In the genomic region with DNA sequence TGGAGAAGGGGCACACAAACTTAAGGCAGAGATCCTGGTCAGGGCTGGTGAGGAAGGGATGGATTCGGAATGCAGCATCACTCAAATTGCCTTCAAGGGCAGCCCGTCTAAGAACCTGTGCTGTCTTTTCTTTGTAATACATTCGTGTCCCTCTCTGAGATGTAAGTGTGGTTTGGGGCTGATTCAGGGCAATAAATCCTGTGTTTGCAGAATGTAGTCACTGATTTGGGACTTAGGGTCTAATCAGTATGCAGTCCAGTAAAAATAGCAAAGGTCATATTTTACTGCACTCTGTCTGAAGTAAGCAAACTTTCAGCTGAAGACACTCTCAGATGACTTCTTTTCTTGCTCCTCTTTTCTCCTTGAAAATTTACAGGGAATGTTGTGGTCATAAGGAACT, we compare ENCODE assay signal across 25 cellular contexts.
DNase-seq lines count a peak whose midpoint lies in the region; ATAC-seq and TF ChIP-seq lines count a peak whose summit lies in the region.
"Had no signal": no experiment of that assay in that cellular context is flagged by ENCODE, and none has a peak within 500 bp of the region (broad histone marks: within the 10 kb centered on the region; RNA-seq: fewer than 3 reads in every experiment).

No MANE protein-coding gene starts in this region.

- peaks cover 4% of the 10 kb centered on the region for H3K4me1 Mint-ChIP-seq in activated CD8-positive, alpha-beta memory T cell treated with anti-CD3 and anti-CD28 coated beads, Interleukin-2, amount 10 ng/mL, durations not matched to agents 7 days and 5 days
- peaks cover 34% of the 10 kb centered on the region for H3K4me1 Mint-ChIP-seq in progenitor cell of endocrine pancreas (ENCODE audit: low read depth)
- H3K4me1 Mint-ChIP-seq: CD14-positive monocyte had no signal

- no peaks in the 10 kb centered on the region for H3K9me3 Mint-ChIP-seq in activated CD8-positive, alpha-beta memory T cell treated with anti-CD3 and anti-CD28 coated beads, Interleukin-2, amount 10 ng/mL, durations not matched to agents 7 days and 5 days (ENCODE audit: low read depth)
- H3K9me3 Mint-ChIP-seq in progenitor cell of endocrine pancreas (ENCODE audit: low read depth), result peaks cover 3% of the 10 kb centered on the region
- H3K9me3 Mint-ChIP-seq: CD14-positive monocyte, HFFc6, IgD-negative memory B cell had no signal

- CTCF ChIA-PET in activated CD8-positive, alpha-beta memory T cell treated with anti-CD3 and anti-CD28 coated beads, Interleukin-2, amount 10 ng/mL, durations not matched to agents 7 days and 5 days (lab: Charles Lee), result no interaction called here

- H3K27me3 Mint-ChIP-seq in activated CD8-positive, alpha-beta memory T cell treated with anti-CD3 and anti-CD28 coated beads, Interleukin-2, amount 10 ng/mL, durations not matched to agents 7 days and 5 days, result peaks cover 25% of the 10 kb centered on the region
- no peaks in the 10 kb centered on the region for H3K27me3 Mint-ChIP-seq in progenitor cell of endocrine pancreas

- peaks cover 27% of the 10 kb centered on the region for H3K4me1 ChIP-seq in hepatocyte (ENCODE audit: insufficient read depth)
- peaks cover 16% of the 10 kb centered on the region; the same call in 1 of the 2 replicates for H3K4me1 ChIP-seq in GM23248 (ENCODE audit: insufficient read depth)
- H3K4me1 ChIP-seq: BE2C, HAP-1 had no signal

- H3K4me2 ChIP-seq in hepatocyte, result peak overlapping the region; percentile 54
- H3K4me2 ChIP-seq in GM23248 (ENCODE audit: unreplicated experiment), result no peak overlapping the region
- H3K4me2 ChIP-seq: KMS-11 had no signal

- 37% methylated on average over 3 of the region's 3 CpGs for WGBS in hepatocyte (ENCODE audit: low lambda C conversion rate, missing lambda C conversion rate)
- WGBS in GM23248 (ENCODE audit: low coverage in 1 of 2, low lambda C conversion rate in 2 of 2, missing lambda C conversion rate in 2 of 2), 2 experiments, result 70 to 80% methylated on average over 3 of the region's 3 CpGs

- no peak for ATAC-seq in activated CD8-positive, alpha-beta memory T cell treated with anti-CD3 and anti-CD28 coated beads, Interleukin-2, amount 10 ng/mL, durations not matched to agents 7 days and 5 days
- no peak for ATAC-seq in HG03025 (IDR thresholded peaks at IDR 0.05; ENCODE audit: low FRiP score, unreplicated experiment)

- no peak overlapping the region for H3K27ac Mint-ChIP-seq in activated CD8-positive, alpha-beta memory T cell treated with anti-CD3 and anti-CD28 coated beads, Interleukin-2, amount 10 ng/mL, durations not matched to agents 7 days and 5 days
- H3K27ac Mint-ChIP-seq in progenitor cell of endocrine pancreas, result peak overlapping the region; percentile 47
- H3K27ac Mint-ChIP-seq: CD14-positive monocyte, HFFc6, IgD-negative memory B cell had no signal

- H3K27me3 ChIP-seq in hepatocyte (no peaks in the 10 kb centered on the region), GM23248 (replicated peaks; ENCODE audit: insufficient read depth) (no peaks in the 10 kb centered on the region)
- H3K27me3 ChIP-seq: Peyer's patch had no signal

- H3K36me3 Mint-ChIP-seq in activated CD8-positive, alpha-beta memory T cell treated with anti-CD3 and anti-CD28 coated beads, Interleukin-2, amount 10 ng/mL, durations not matched to agents 7 days and 5 days, result no peaks in the 10 kb centered on the region
- H3K36me3 Mint-ChIP-seq in progenitor cell of endocrine pancreas (ENCODE audit: insufficient read depth), result peaks cover 8% of the 10 kb centered on the region
- H3K36me3 Mint-ChIP-seq: CD14-positive monocyte had no signal

- in situ Hi-C loops in GM23248 (cut with MboI), result no loop called here

- no peaks in the 10 kb centered on the region for H3K79me2 ChIP-seq in hepatocyte
- no peaks in the 10 kb centered on the region for H3K79me2 ChIP-seq in GM23248 (ENCODE audit: insufficient read depth)

- H3K9me2 ChIP-seq in hepatocyte (replicated peaks; ENCODE audit: insufficient read depth) (no peaks in the 10 kb centered on the region), GM23248 (ENCODE audit: insufficient read depth) (no peaks in the 10 kb centered on the region)

- H3F3A ChIP-seq in GM23248 (ENCODE audit: insufficient read depth), result peaks cover 10% of the 10 kb centered on the region

- H3K4me3 Mint-ChIP-seq in activated CD8-positive, alpha-beta memory T cell treated with anti-CD3 and anti-CD28 coated beads, Interleukin-2, amount 10 ng/mL, durations not matched to agents 7 days and 5 days, result no peak overlapping the region
- H3K4me3 Mint-ChIP-seq in progenitor cell of endocrine pancreas (ENCODE audit: low read depth), result no peak overlapping the region
- H3K4me3 Mint-ChIP-seq: CD14-positive monocyte, HFFc6, IgD-negative memory B cell had no signal

- no peak overlapping the region for H3K9ac ChIP-seq in GM23248
- H3K9ac ChIP-seq: KMS-11 had no signal

- H4K20me1 ChIP-seq in hepatocyte (ENCODE audit: insufficient read depth, poor library complexity, severe bottlenecking) (no peaks in the 10 kb centered on the region), GM23248 (ENCODE audit: insufficient read depth) (no peaks in the 10 kb centered on the region)

- TF ChIP-seq CTCF in hepatocyte (IDR thresholded peaks at IDR 0.05; ENCODE audit: poor library complexity) (no peak), progenitor cell of endocrine pancreas (IDR thresholded peaks at IDR 0.05; ENCODE audit: unreplicated experiment) (no peak)

- H3K36me3 ChIP-seq in hepatocyte (replicated peaks; ENCODE audit: insufficient read depth, low read depth) (no peaks in the 10 kb centered on the region), GM23248 (ENCODE audit: low read depth) (no peaks in the 10 kb centered on the region)
- H3K36me3 ChIP-seq: BE2C, HAP-1, Peyer's patch had no signal

- no peak overlapping the region for H2AFZ ChIP-seq in hepatocyte
- H2AFZ ChIP-seq in GM23248, result no peak overlapping the region

- H3K9me3 ChIP-seq in hepatocyte (ENCODE audit: low read depth) (no peaks in the 10 kb centered on the region), GM23248 (ENCODE audit: low read depth) (no peaks in the 10 kb centered on the region)
- H3K9me3 ChIP-seq: BE2C, HAP-1, Peyer's patch had no signal

- H3K4me3 ChIP-seq in hepatocyte (no peak overlapping the region), GM23248 (no peak overlapping the region)
- H3K4me3 ChIP-seq: HAP-1, Peyer's patch, SK-N-MC had no signal

- peak; percentile 0 for DNase-seq in activated CD8-positive, alpha-beta memory T cell treated with anti-CD3 and anti-CD28 coated beads, Interleukin-2, amount 10 ng/mL, durations not matched to agents 7 days and 5 days
- DNase-seq in activated CD8-positive, alpha-beta memory T cell treated with anti-CD3 and anti-CD28 coated beads, Interleukin-2, amount 50 U/mL, for 48 hours, result no peak
- DNase-seq in hepatocyte (ENCODE audit: low spot score) (peak; percentile 50), progenitor cell of endocrine pancreas (ENCODE audit: low spot score, unreplicated experiment) (no peak), GM23248 (no peak), LoVo (ENCODE audit: low spot score) (no peak), NOMO-1 treated with dmso at 0.1 percent for 144 hours (lab: John Stamatoyannopoulos, UW; ENCODE audit: unreplicated experiment) (no peak)
- DNase-seq: BE2C, DMS153, GOT3, HFFc6, NCI-H1048, NCI-H1694, NCI-H2029 treated with DMSO at 0.1 percent for 48 hours, NCI-H446 treated with DMSO at 0.1 percent for 48 hours, NCI-H526 treated with DMSO at 0.1 percent for 48 hours, Peyer's patch, SIG-M5 had no signal

- H3K27ac ChIP-seq in hepatocyte (peak overlapping the region; percentile 73), GM23248 (no peak overlapping the region)
- H3K27ac ChIP-seq: 22Rv1, KMS-11, Peyer's patch, SK-N-MC had no signal

Comparison
In these comparisons a context has a peak if more than half of its experiments do, and no peak if none do; other contexts are left out.
1. DNase-seq: peak in activated CD8-positive, alpha-beta memory T cell treated with anti-CD3 and anti-CD28 coated beads, Interleukin-2, amount 10 ng/mL, durations not matched to agents 7 days and 5 days (single experiment) and hepatocyte (single experiment); none in activated CD8-positive, alpha-beta memory T cell treated with anti-CD3 and anti-CD28 coated beads, Interleukin-2, amount 50 U/mL, for 48 hours (single experiment), progenitor cell of endocrine pancreas (single experiment), GM23248 (single experiment), LoVo (single experiment) and NOMO-1 treated with dmso at 0.1 percent for 144 hours (single experiment).